13 cellular contexts compared by ENCODE assay signal in the genomic region with DNA sequence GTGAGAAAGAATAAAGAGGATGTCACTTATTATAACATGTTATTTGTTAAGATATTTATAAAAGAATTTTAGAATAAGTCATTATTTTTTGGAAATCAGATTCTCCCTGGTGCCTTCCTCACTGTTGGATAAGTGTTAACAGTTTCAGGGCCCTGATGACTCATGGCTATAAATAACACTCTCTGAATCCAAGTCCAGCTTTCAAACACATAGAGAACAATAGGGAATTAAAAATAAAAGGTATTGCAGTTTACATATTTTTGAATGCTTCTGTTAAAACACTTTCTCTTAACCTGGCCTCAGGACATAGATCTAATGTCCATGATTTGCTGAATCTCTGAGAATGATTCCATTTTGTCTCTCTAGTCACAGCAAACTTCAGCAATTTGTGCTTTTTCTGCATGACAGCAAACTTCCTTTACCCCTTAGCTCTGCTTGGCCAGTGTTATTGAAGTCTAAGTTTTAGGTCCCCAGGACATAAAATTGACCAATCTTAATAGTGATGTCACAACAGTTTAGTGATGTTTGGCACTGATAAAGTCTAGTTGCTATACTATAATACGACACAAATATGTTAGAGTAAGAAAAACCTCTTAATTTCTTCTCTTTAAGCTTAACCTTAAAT.
DNase-seq lines count a peak whose midpoint lies in the region; ATAC-seq, FAIRE-seq and TF ChIP-seq lines count a peak whose summit lies in the region.
"Had no signal": no experiment of that assay in that cellular context is flagged by ENCODE, and none has a peak within 500 bp of the region (broad histone marks: within the 10 kb centered on the region; RNA-seq: fewer than 3 reads in every experiment).

No MANE protein-coding gene starts in this region.

- H3K4me3 Mint-ChIP-seq in chondrocyte (ENCODE audit: unreplicated experiment): no peak overlapping the region
- H3K4me3 Mint-ChIP-seq: activated CD4-positive, alpha-beta memory T cell treated with anti-CD3 and anti-CD28 coated beads, Interleukin-2, amount 10 ng/mL, durations not matched to agents 7 days and 5 days; memory B cell had no signal

- H3K27ac Mint-ChIP-seq in chondrocyte (ENCODE audit: unreplicated experiment): peak overlapping the region; percentile 66
- H3K27ac Mint-ChIP-seq: activated CD4-positive, alpha-beta memory T cell treated with anti-CD3 and anti-CD28 coated beads, Interleukin-2, amount 10 ng/mL, durations not matched to agents 7 days and 5 days; memory B cell had no signal

- no peak for TF ChIP-seq POLR2A in A549 (IDR thresholded peaks at IDR 0.05; ENCODE audit: low read length)

- H3K4me1 Mint-ChIP-seq in chondrocyte (ENCODE audit: low read depth): peaks cover 31% of the 10 kb centered on the region
- H3K4me1 Mint-ChIP-seq: memory B cell had no signal

- DNase-seq in A549 (ENCODE audit: low read depth in 1 of 2, low spot score in 1 of 2) (no peak), Kasumi-1 (lab: John Stamatoyannopoulos, UW) (peak; percentile 1 to 12), chondrocyte (ENCODE audit: low spot score) (no peak), kidney glomerular epithelial cell (lab: John Stamatoyannopoulos, UW) (peak; percentile 50), NCI-H82 treated with DMSO at 0.1 percent for 48 hours (lab: John Stamatoyannopoulos, UW; ENCODE audit: unreplicated experiment) (no peak), NCI-H2081 treated with DMSO at 0.1 percent for 48 hours (lab: John Stamatoyannopoulos, UW) (no peak)
- DNase-seq: activated CD4-positive, alpha-beta memory T cell treated with anti-CD3 and anti-CD28 coated beads, Interleukin-2, amount 10 ng/mL, durations not matched to agents 7 days and 5 days; cortex of kidney; KG1 had no signal

- CTCF ChIA-PET in A549 (lab: Yijun Ruan, JAX): no interaction called here

- no peak for ATAC-seq in A549
- ATAC-seq in GM21825 (IDR thresholded peaks at IDR 0.05; ENCODE audit: unreplicated experiment): no peak
- no peak for ATAC-seq in HG02840 (IDR thresholded peaks at IDR 0.05; ENCODE audit: low FRiP score, unreplicated experiment)
- ATAC-seq: Panc1 had no signal

- H3K9me3 ChIP-seq in A549: no peaks in the 10 kb centered on the region

- TF ChIP-seq CTCF in A549 (IDR thresholded peaks at IDR 0.05) (no peak), chondrocyte (IDR thresholded peaks at IDR 0.05) (no peak)

- H3K4me1 ChIP-seq in A549: 0 out of 3 replicates have a peak, but pooled peaks cover 7% of the 10 kb centered on the region

- H3K9me3 Mint-ChIP-seq in chondrocyte (ENCODE audit: low read depth): peaks cover 2% of the 10 kb centered on the region
- H3K9me3 Mint-ChIP-seq: memory B cell had no signal

- no peaks in the 10 kb centered on the region for H3K27me3 Mint-ChIP-seq in chondrocyte (ENCODE audit: low read depth)

- H3K4me3 ChIP-seq in A549: no peak overlapping the region

- TF ChIP-seq RAD21 in A549 (conservative IDR thresholded peaks at IDR 0.05 in 1 of 2, IDR thresholded peaks at IDR 0.05 in 1 of 2): no peak

- H3K36me3 Mint-ChIP-seq in chondrocyte (ENCODE audit: low read depth): no peaks in the 10 kb centered on the region
- H3K36me3 Mint-ChIP-seq: memory B cell had no signal

- H3K4me2 ChIP-seq in A549: no peak overlapping the region

- 56% methylated on average over 1 of the region's 1 CpG for WGBS in A549 (ENCODE audit: missing lambda C conversion rate)

- H3K27ac ChIP-seq in A549: no peak overlapping the region

- FAIRE-seq in A549 (lab: Jason Lieb, UNC): no peak

- POLR2A ChIA-PET in A549 (lab: Yijun Ruan, JAX): no interaction called here

- no peak for TF ChIP-seq EP300 in A549 (IDR thresholded peaks at IDR 0.05)

TF ChIP-seq in A549, 52 proteins besides CTCF, POLR2A, EP300 and RAD21:
- TF ChIP-seq TFCP2L1 (CRISPR knock-in tag; IDR thresholded peaks at IDR 0.05) (no peak), FOSL2 (IDR thresholded peaks at IDR 0.05) (no peak), FOSL2 (CRISPR knock-in tag; IDR thresholded peaks at IDR 0.05) (peak; percentile 21; the same call in 1 of the 2 replicates), RNF2 (IDR thresholded peaks at IDR 0.05; ENCODE audit: borderline replicate concordance, low read depth) (no peak)

Comparison
In these comparisons a context has a peak if more than half of its experiments do, and no peak if none do; other contexts are left out.
1. DNase-seq: peak in Kasumi-1 (2 of 2) and kidney glomerular epithelial cell (single experiment); none in A549 (0 of 2), chondrocyte (single experiment), NCI-H82 treated with DMSO at 0.1 percent for 48 hours (single experiment) and NCI-H2081 treated with DMSO at 0.1 percent for 48 hours (single experiment).